Comparison of ENCODE assay signal across 11 cellular contexts in the genomic region with DNA sequence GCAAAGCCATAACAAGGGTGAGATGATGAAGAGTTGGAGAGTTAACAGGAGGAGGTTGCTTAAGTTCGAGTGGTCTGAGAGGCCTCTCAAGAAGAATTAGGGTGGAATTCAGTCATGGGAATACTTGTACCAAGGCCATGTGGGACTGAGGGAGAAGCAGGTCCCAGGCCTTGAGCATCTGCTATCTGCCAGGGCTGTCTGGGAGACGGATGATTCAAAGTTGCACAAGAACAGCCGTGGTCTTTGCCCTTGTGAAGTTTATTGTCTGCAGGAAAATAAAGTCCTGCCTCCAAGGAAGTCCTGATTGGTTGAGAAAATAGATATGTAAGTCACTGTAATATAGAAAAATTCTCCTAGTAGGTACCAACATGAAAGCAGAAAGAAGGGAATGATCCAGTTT.
A peak's percentile ranks its signal among the peaks of the same experiment; 100 is the strongest.
DNase-seq lines count a peak whose midpoint lies in the region; TF ChIP-seq lines count a peak whose summit lies in the region.
"Had no signal": no experiment of that assay in that cellular context is flagged by ENCODE, and none has a peak within 500 bp of the region (broad histone marks: within the 10 kb centered on the region; RNA-seq: fewer than 3 reads in every experiment).

No MANE protein-coding gene starts in this region.

- H3K4me3 Mint-ChIP-seq in activated CD4-positive, alpha-beta T cell treated with anti-CD3 and anti-CD28 coated beads, Interleukin-2, amount 10 ng/mL, durations not matched to agents 24 days and 14 days, result no peak overlapping the region

- H3K9me2 ChIP-seq in hepatocyte (replicated peaks; ENCODE audit: insufficient read depth), result no peaks in the 10 kb centered on the region

- H3K9me3 ChIP-seq in hepatocyte (ENCODE audit: low read depth) (no peaks in the 10 kb centered on the region), subcutaneous abdominal adipose tissue (ENCODE audit: control insufficient read depth in 5 of 5, low read length in 5 of 5) (no peaks in the 10 kb centered on the region), WERI-Rb-1 (ENCODE audit: severe bottlenecking) (no peaks in the 10 kb centered on the region)
- H3K9me3 ChIP-seq: thyroid gland had no signal

- H2AFZ ChIP-seq in hepatocyte, result no peak overlapping the region

- no peak overlapping the region for H3K9ac ChIP-seq in subcutaneous abdominal adipose tissue (ENCODE audit: low read length in 5 of 5)

- peaks cover 2% of the 10 kb centered on the region for H3K36me3 Mint-ChIP-seq in activated CD4-positive, alpha-beta T cell treated with anti-CD3 and anti-CD28 coated beads, Interleukin-2, amount 10 ng/mL, durations not matched to agents 24 days and 14 days (ENCODE audit: low read depth)

- peaks cover 30% of the 10 kb centered on the region for H3K9me3 Mint-ChIP-seq in activated CD4-positive, alpha-beta T cell treated with anti-CD3 and anti-CD28 coated beads, Interleukin-2, amount 10 ng/mL, durations not matched to agents 24 days and 14 days

- no peak for TF ChIP-seq CTCF in hepatocyte (IDR thresholded peaks at IDR 0.05; ENCODE audit: poor library complexity)
- no peak for TF ChIP-seq CTCF in WERI-Rb-1 (IDR thresholded peaks at IDR 0.05; ENCODE audit: low read depth, low read length)

- H3K27me3 Mint-ChIP-seq in activated CD4-positive, alpha-beta T cell treated with anti-CD3 and anti-CD28 coated beads, Interleukin-2, amount 10 ng/mL, durations not matched to agents 24 days and 14 days, result no peaks in the 10 kb centered on the region

- no peaks in the 10 kb centered on the region for H4K20me1 ChIP-seq in hepatocyte (ENCODE audit: insufficient read depth, poor library complexity, severe bottlenecking)

- H3K27ac ChIP-seq in hepatocyte, result peak overlapping the region; percentile 39
- H3K27ac ChIP-seq in subcutaneous abdominal adipose tissue (ENCODE audit: low read depth, low read length), result peak overlapping the region; percentile 94
- H3K27ac ChIP-seq in WERI-Rb-1, result no peak overlapping the region
- H3K27ac ChIP-seq: thyroid gland had no signal

- H3K27me3 ChIP-seq in hepatocyte (no peaks in the 10 kb centered on the region), subcutaneous abdominal adipose tissue (ENCODE audit: control insufficient read depth in 5 of 5, insufficient read depth in 4 of 5, low read length in 5 of 5) (no peaks in the 10 kb centered on the region), WERI-Rb-1 (ENCODE audit: insufficient read depth, low read depth, severe bottlenecking) (no peaks in the 10 kb centered on the region)
- H3K27me3 ChIP-seq: thyroid gland had no signal

- H3K4me1 Mint-ChIP-seq in activated CD4-positive, alpha-beta T cell treated with anti-CD3 and anti-CD28 coated beads, Interleukin-2, amount 10 ng/mL, durations not matched to agents 24 days and 14 days, result peaks cover 34% of the 10 kb centered on the region

- no peak for DNase-seq in activated CD4-positive, alpha-beta T cell treated with anti-CD3 and anti-CD28 coated beads, Interleukin-2, amount 10 ng/mL, durations not matched to agents 24 days and 14 days
- no peak for DNase-seq in activated CD4-positive, alpha-beta T cell treated with anti-CD3 and anti-CD28 coated beads for 48 hours
- DNase-seq in amniotic epithelial cell (ENCODE audit: low read depth) (peak; percentile 100), hepatocyte (ENCODE audit: low spot score) (peak; percentile 62), activated gamma-delta T cell (lab: John Stamatoyannopoulos, UW) (no peak), WERI-Rb-1 (no peak), NCI-H1694 (lab: John Stamatoyannopoulos, UW) (no peak)
- DNase-seq: cortex of kidney, NCI-H2081 treated with DMSO at 0.1 percent for 48 hours, thyroid gland had no signal

- peak overlapping the region; percentile 61 for H3K27ac Mint-ChIP-seq in activated CD4-positive, alpha-beta T cell treated with anti-CD3 and anti-CD28 coated beads, Interleukin-2, amount 10 ng/mL, durations not matched to agents 24 days and 14 days

- H3K4me1 ChIP-seq in hepatocyte (ENCODE audit: insufficient read depth), result peaks cover 32% of the 10 kb centered on the region
- peaks cover 17 to 86% (median 64%) of the 10 kb centered on the region in 5 donors for H3K4me1 ChIP-seq in subcutaneous abdominal adipose tissue (ENCODE audit: control insufficient read depth in 5 of 5, insufficient read depth in 5 of 5, low read length in 5 of 5)
- H3K4me1 ChIP-seq: thyroid gland had no signal

- H3K79me2 ChIP-seq in hepatocyte, result no peaks in the 10 kb centered on the region

- H3K36me3 ChIP-seq in hepatocyte (replicated peaks; ENCODE audit: insufficient read depth, low read depth), result no peaks in the 10 kb centered on the region
- no peaks in the 10 kb centered on the region for H3K36me3 ChIP-seq in subcutaneous abdominal adipose tissue (ENCODE audit: control insufficient read depth in 5 of 5, insufficient read depth in 5 of 5, low read length in 5 of 5)
- no peaks in the 10 kb centered on the region for H3K36me3 ChIP-seq in WERI-Rb-1
- H3K36me3 ChIP-seq: thyroid gland had no signal

- intact Hi-C loops in activated CD4-positive, alpha-beta T cell treated with anti-CD3 and anti-CD28 coated beads, Interleukin-2, amount 10 ng/mL, durations not matched to agents 24 days and 14 days (cut with micrococcal nuclease), result loop anchor here (1.0 kb wide), 2 partner anchors 26 to 40 kb away; no protein-coding TSS in a partner anchor

- 36% methylated on average over 3 of the region's 3 CpGs for WGBS in hepatocyte (ENCODE audit: low lambda C conversion rate, missing lambda C conversion rate)

- H3K4me3 ChIP-seq in hepatocyte, result no peak overlapping the region
- H3K4me3 ChIP-seq in subcutaneous abdominal adipose tissue (ENCODE audit: low read depth in 1 of 5, low read length in 5 of 5), result no peak overlapping the region
- no peak overlapping the region for H3K4me3 ChIP-seq in WERI-Rb-1 (ENCODE audit: low read depth, low read length)
- H3K4me3 ChIP-seq: thyroid gland had no signal

- no peak overlapping the region for H3K4me2 ChIP-seq in hepatocyte

Comparison
In these comparisons a context has a peak if more than half of its experiments do, and no peak if none do; other contexts are left out.
1. DNase-seq: peak in amniotic epithelial cell (single experiment) and hepatocyte (single experiment); none in activated CD4-positive, alpha-beta T cell treated with anti-CD3 and anti-CD28 coated beads, Interleukin-2, amount 10 ng/mL, durations not matched to agents 24 days and 14 days (single experiment), activated CD4-positive, alpha-beta T cell treated with anti-CD3 and anti-CD28 coated beads for 48 hours (single experiment), activated gamma-delta T cell (single experiment), WERI-Rb-1 (single experiment) and NCI-H1694 (single experiment).